Comparison of ENCODE assay signal across 37 cellular contexts in the genomic region with DNA sequence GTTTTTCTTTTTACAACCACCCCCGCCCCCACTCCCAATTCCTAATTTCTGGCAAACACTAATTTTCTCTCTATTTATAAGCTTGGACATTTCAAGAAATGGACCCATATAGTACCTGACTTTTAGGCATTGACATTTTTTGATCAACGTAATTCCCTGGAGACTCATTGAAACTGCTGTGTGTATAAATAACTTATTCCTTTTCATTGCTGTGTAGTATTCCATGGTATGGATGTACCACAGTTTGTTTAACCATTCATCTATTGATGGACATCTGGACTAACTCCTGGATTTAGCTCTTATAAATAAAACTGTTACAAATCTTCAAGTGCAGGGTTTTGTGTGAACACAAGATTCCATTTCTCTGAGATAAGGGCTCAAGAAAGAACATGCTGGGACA. TPM values are rescaled to one million over a fixed set of nuclear protein-coding genes. Genes with fewer than 3 reads are reported as not detected.
"Had no signal": no experiment of that assay in that cellular context is flagged by ENCODE, and none has a peak within 500 bp of the region (broad histone marks: within the 10 kb centered on the region; RNA-seq: fewer than 3 reads in every experiment).

No MANE protein-coding gene starts in this region.

- H3K27me3 ChIP-seq: MG63 had no signal

- DNase-seq: Kasumi-1, MG63, MM.1S, MV-4-11, NCI-H1048, NCI-H1092, NCI-H1092 treated with DMSO at 0.1 percent for 48 hours, NCI-H1105, NCI-H1105 treated with DMSO at 0.1 percent for 48 hours, NCI-H1417, NCI-H1417 treated with DMSO at 0.1 percent for 48 hours, NCI-H1436, NCI-H1436 treated with DMSO at 0.1 percent for 48 hours, NCI-H146, NCI-H1694, NCI-H1694 treated with DMSO at 0.1 percent for 48 hours, NCI-H187, NCI-H187 treated with DMSO at 0.1 percent for 48 hours, NCI-H1930, NCI-H2029, NCI-H2029 treated with DMSO at 0.1 percent for 48 hours, NCI-H2081, NCI-H2081 treated with DMSO at 0.1 percent for 48 hours, NCI-H2107, NCI-H2171, NCI-H2171 treated with DMSO at 0.1 percent for 48 hours, NCI-H2227 treated with DMSO at 0.1 percent for 48 hours, NCI-H226, NCI-H345, NCI-H446, NCI-H446 treated with DMSO at 0.1 percent for 48 hours, NCI-H510A, NCI-H510A treated with DMSO at 0.1 percent for 48 hours, NCI-H524, NCI-H524 treated with DMSO at 0.1 percent for 48 hours had no signal

- H3K4me3 ChIP-seq: MG63 had no signal

- H3K9me3 ChIP-seq: MG63 had no signal

- H3K36me3 ChIP-seq: MG63 had no signal

RNA-seq across cellular contexts. Expression of gene RBFOX1, which starts 47.1 kb away (rescaled TPM):
- total RNA-seq: MCF 10A, NCI-H460 had no signal
